ENCODE assay signal across 1 cellular context in the genomic region with DNA sequence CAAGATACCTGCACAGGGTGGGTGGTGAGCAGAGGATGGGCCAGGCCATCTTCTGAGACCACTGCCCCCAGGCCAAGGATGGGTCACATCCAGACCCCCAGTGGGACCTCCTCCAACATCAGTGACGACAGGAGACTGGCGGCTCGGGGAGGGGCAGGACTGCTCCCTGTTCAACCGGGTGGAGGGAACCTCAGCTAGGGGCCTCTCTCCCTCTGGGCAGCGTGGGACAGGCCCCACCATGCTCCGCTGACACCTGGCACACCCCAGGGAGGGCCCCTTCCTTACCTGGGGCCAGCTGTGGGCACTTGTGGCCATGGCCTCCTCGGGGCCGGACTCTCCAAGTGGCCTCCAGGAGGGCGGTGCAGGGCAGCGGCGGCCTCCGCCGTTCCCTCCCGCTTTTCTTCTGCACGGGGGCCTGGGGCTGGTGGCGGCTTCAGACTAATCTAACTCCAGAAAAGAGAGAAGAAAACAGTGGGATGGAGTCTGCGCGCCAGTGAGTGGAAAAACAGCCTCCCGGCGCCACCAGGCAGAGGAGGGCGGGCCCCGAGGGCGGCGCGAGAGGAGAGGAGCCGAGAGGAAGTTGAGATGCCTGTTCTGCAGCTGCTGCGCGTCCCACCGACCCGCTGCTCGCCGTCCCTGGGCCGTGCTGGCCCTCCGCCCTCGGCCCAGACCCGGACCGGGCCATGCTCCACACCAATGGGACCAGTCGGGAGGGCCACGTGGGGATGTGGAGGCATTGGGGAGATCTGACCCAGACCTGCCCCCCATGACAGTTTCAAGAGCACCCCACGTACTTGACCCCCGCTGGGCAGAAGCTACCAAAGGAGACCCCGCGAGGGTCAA.
TF ChIP-seq lines count a peak whose summit lies in the region.

A gene with protein sequence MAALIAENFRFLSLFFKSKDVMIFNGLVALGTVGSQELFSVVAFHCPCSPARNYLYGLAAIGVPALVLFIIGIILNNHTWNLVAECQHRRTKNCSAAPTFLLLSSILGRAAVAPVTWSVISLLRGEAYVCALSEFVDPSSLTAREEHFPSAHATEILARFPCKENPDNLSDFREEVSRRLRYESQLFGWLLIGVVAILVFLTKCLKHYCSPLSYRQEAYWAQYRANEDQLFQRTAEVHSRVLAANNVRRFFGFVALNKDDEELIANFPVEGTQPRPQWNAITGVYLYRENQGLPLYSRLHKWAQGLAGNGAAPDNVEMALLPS (minus strand): TSS at position 500 of the 843 bp plus-strand sequence. CDS start 2,429 bp downstream, outside the sequence.

TF ChIP-seq in H1, 55 proteins besides CTCF, POLR2A, EP300 and RAD21 (continued from another document):
- TF ChIP-seq, protein P1, sequence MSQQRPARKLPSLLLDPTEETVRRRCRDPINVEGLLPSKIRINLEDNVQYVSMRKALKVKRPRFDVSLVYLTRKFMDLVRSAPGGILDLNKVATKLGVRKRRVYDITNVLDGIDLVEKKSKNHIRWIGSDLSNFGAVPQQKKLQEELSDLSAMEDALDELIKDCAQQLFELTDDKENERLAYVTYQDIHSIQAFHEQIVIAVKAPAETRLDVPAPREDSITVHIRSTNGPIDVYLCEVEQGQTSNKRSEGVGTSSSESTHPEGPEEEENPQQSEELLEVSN (IDR thresholded peaks at IDR 0.05) = no peak; the same call in 1 of the 2 replicates
- TF ChIP-seq JUN (IDR thresholded peaks at IDR 0.05; ENCODE audit: low read depth, low read length) = no peak
- TF ChIP-seq RXRA (IDR thresholded peaks at IDR 0.05; ENCODE audit: insufficient read depth, low read depth, low read length) = no peak
- TF ChIP-seq CHD1 (IDR thresholded peaks at IDR 0.05; ENCODE audit: low read depth, low read length) = no peak
- TF ChIP-seq, protein P2, sequence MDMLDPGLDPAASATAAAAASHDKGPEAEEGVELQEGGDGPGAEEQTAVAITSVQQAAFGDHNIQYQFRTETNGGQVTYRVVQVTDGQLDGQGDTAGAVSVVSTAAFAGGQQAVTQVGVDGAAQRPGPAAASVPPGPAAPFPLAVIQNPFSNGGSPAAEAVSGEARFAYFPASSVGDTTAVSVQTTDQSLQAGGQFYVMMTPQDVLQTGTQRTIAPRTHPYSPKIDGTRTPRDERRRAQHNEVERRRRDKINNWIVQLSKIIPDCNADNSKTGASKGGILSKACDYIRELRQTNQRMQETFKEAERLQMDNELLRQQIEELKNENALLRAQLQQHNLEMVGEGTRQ (IDR thresholded peaks at IDR 0.05; ENCODE audit: low read length) = no peak
- 0 out of 4 replicates have a peak, but pooled peaks of 1 of the 2 experiments have one; percentile 35 for TF ChIP-seq SIN3A (conservative IDR thresholded peaks at IDR 0.05 in 1 of 2, IDR thresholded peaks at IDR 0.05 in 1 of 2; ENCODE audit: low read depth in 1 of 2, low read length in 2 of 2)
- TF ChIP-seq, protein P3, sequence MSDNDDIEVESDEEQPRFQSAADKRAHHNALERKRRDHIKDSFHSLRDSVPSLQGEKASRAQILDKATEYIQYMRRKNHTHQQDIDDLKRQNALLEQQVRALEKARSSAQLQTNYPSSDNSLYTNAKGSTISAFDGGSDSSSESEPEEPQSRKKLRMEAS (IDR thresholded peaks at IDR 0.05) = 0 out of 2 replicates have a peak, but pooled peaks have one; percentile 24
- peak; percentile 26 for TF ChIP-seq EZH2 (IDR thresholded peaks at IDR 0.05; ENCODE audit: low read depth, low read length, severe bottlenecking)
- 0 out of 2 replicates have a peak, but pooled peaks have one; percentile 26 for TF ChIP-seq SP1 (IDR thresholded peaks at IDR 0.05; ENCODE audit: low read depth, low read length)
- TF ChIP-seq SP4 (IDR thresholded peaks at IDR 0.05; ENCODE audit: low read length) = no peak
- TF ChIP-seq SAP30 (IDR thresholded peaks at IDR 0.05; ENCODE audit: insufficient read depth, insufficient replicate concordance, low read length) = no peak
- TF ChIP-seq MAFK (IDR thresholded peaks at IDR 0.05; ENCODE audit: low read depth, low read length) = no peak
